ENCODE assay signal across 15 cellular contexts in genomic region chr1:244974550-244974949, GRCh38.
"Had no signal": no experiment of that assay in that cellular context is flagged by ENCODE, and none has a peak within 500 bp of the region (broad histone marks: within the 10 kb centered on the region; RNA-seq: fewer than 3 reads in every experiment).

No MANE protein-coding gene starts in this region.

- H3K9me3 ChIP-seq: gastrocnemius medialis, testis, transverse colon had no signal

- FAIRE-seq: keratinocyte, small intestine had no signal

- ATAC-seq: esophagus mucosa; gastrocnemius medialis; left ventricle myocardium superior; naive thymus-derived CD4-positive, alpha-beta T cell; right cardiac atrium; stimulated activated effector memory CD8-positive, alpha-beta T cell treated with anti-CD3 and anti-CD28 coated beads, Interleukin-12 subunit alpha, Interleukin-12 subunit beta, amount 100 ng/mL, for 72 hours; stimulated activated naive CD8-positive, alpha-beta T cell treated with anti-CD3 and anti-CD28 coated beads, Interleukin-15, amount 100 ng/mL, for 72 hours had no signal

- H3K27ac Mint-ChIP-seq: immature natural killer cell; stimulated activated effector memory CD8-positive, alpha-beta T cell treated with anti-CD3 and anti-CD28 coated beads, Interleukin-12 subunit alpha, Interleukin-12 subunit beta, amount 100 ng/mL, for 72 hours; stimulated activated naive CD8-positive, alpha-beta T cell treated with anti-CD3 and anti-CD28 coated beads, Interleukin-15, amount 100 ng/mL, for 72 hours had no signal

- H3K27ac ChIP-seq: testis, transverse colon had no signal

- DNase-seq: effector memory CD4-positive, alpha-beta T cell; gastrocnemius medialis; immature natural killer cell; left ventricle myocardium superior; naive thymus-derived CD4-positive, alpha-beta T cell; right cardiac atrium; small intestine; stimulated activated CD4-positive, alpha-beta T cell treated with anti-CD3 and anti-CD28 coated beads, Interleukin-4, amount 100 ng/mL, for 1 hour; stimulated activated CD8-positive, alpha-beta memory T cell treated with anti-CD3 and anti-CD28 coated beads, Interleukin-4, amount 100 ng/mL, for 48 hours; stimulated activated naive CD8-positive, alpha-beta T cell treated with anti-CD3 and anti-CD28 coated beads, Interleukin-15, amount 100 ng/mL, for 72 hours; testis; transverse colon had no signal

- H3K36me3 Mint-ChIP-seq: immature natural killer cell had no signal

- H3K27me3 Mint-ChIP-seq: stimulated activated naive CD8-positive, alpha-beta T cell treated with anti-CD3 and anti-CD28 coated beads, Interleukin-15, amount 100 ng/mL, for 72 hours had no signal

- H3K27me3 ChIP-seq: gastrocnemius medialis, testis, transverse colon had no signal

- H3K4me3 ChIP-seq: gastrocnemius medialis, testis, transverse colon had no signal

- H3K9me3 Mint-ChIP-seq: immature natural killer cell; stimulated activated effector memory CD8-positive, alpha-beta T cell treated with anti-CD3 and anti-CD28 coated beads, Interleukin-12 subunit alpha, Interleukin-12 subunit beta, amount 100 ng/mL, for 72 hours; stimulated activated naive CD8-positive, alpha-beta T cell treated with anti-CD3 and anti-CD28 coated beads, Interleukin-15, amount 100 ng/mL, for 72 hours had no signal

- H3K36me3 ChIP-seq: gastrocnemius medialis, transverse colon had no signal

- H3K4me3 Mint-ChIP-seq: immature natural killer cell; naive thymus-derived CD4-positive, alpha-beta T cell; stimulated activated effector memory CD8-positive, alpha-beta T cell treated with anti-CD3 and anti-CD28 coated beads, Interleukin-12 subunit alpha, Interleukin-12 subunit beta, amount 100 ng/mL, for 72 hours; stimulated activated naive CD8-positive, alpha-beta T cell treated with anti-CD3 and anti-CD28 coated beads, Interleukin-15, amount 100 ng/mL, for 72 hours had no signal
